Comparison of ENCODE assay signal across 26 cellular contexts in the genomic region with DNA sequence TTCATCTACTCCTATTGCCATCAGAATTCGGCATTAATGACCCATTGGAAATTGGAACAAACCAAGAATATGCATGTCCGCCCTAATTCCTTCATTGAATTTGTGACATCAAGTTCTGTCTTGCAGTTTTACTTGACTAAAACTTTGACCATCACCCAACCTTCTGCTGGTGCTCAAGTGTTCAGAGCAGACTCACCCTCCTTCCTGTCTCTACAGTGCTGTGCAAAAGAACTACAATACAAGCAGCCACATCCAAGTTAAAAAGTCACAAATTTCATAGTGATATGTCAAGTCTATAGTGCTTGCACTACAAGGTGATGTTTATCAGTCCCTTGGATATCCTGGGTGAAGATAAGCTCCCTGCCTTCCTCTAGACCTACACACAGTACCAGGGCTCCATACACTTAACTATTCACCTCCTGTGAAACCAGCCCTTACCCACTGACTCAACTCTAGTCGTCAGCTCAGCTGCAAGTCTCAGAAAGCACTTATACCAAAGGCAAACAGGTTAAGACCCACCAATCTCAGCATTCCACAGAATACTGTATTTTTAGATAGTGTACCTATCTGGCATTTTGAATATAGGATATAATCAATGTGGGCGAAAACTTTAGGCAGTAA. TPM values are rescaled to one million over a fixed set of nuclear protein-coding genes. Genes with fewer than 3 reads are reported as not detected.
DNase-seq lines count a peak whose midpoint lies in the region; ATAC-seq, FAIRE-seq and TF ChIP-seq lines count a peak whose summit lies in the region.
"Had no signal": no experiment of that assay in that cellular context is flagged by ENCODE, and none has a peak within 500 bp of the region (broad histone marks: within the 10 kb centered on the region; RNA-seq: fewer than 3 reads in every experiment).

No MANE protein-coding gene starts in this region.

- H3K27ac ChIP-seq in DND-41 (ENCODE audit: low read length), result no peak overlapping the region
- no peak overlapping the region for H3K27ac ChIP-seq in H1 (ENCODE audit: low read depth, low read length)
- no peak overlapping the region for H3K27ac ChIP-seq in upper lobe of right lung
- H3K27ac ChIP-seq: hepatocyte, SJSA1, testis had no signal

- no peak for TF ChIP-seq RAD21 in H1 (IDR thresholded peaks at IDR 0.05 in 1 of 2, conservative IDR thresholded peaks at IDR 0.05 in 1 of 2; ENCODE audit: low read depth in 2 of 2, low read length in 2 of 2)

- CTCF ChIA-PET in activated CD8-positive, alpha-beta T cell treated with anti-CD3 and anti-CD28 coated beads for 36 hours (lab: Charles Lee), result interaction anchor here (1.0 to 1.4 kb wide), 2 partner anchors 14 to 51 kb away, joined by 3 read pairs; no protein-coding TSS in a partner anchor
- CTCF ChIA-PET in activated CD8-positive, alpha-beta T cell treated with anti-CD3 and anti-CD28 coated beads, Interleukin-2, amount 10 ng/mL, durations not matched to agents 7 days and 5 days (lab: Charles Lee), result interaction anchor here (1.5 to 1.6 kb wide), 2 partner anchors 14 to 51 kb away, joined by 4 to 5 read pairs; no protein-coding TSS in a partner anchor
- CTCF ChIA-PET in WTC11 (lab: Charles Lee) (no interaction called here), H1 (lab: Charles Lee; ENCODE audit: partially characterized antibody) (interaction anchor here (0.7 kb wide), 1 partner anchor 15 kb away, joined by 3 read pairs; no protein-coding TSS in a partner anchor)

- H3K36me3 Mint-ChIP-seq in activated CD8-positive, alpha-beta T cell treated with anti-CD3 and anti-CD28 coated beads for 36 hours (ENCODE audit: low read depth), result peaks cover 73% of the 10 kb centered on the region
- peaks cover 89% of the 10 kb centered on the region for H3K36me3 Mint-ChIP-seq in activated CD8-positive, alpha-beta T cell treated with anti-CD3 and anti-CD28 coated beads, Interleukin-2, amount 10 ng/mL, durations not matched to agents 7 days and 5 days (ENCODE audit: low read depth)
- H3K36me3 Mint-ChIP-seq in WTC11, result peaks cover 88% of the 10 kb centered on the region

- H3K4me2 ChIP-seq in DND-41 (ENCODE audit: insufficient read depth, low read length) (no peak overlapping the region), H1 (ENCODE audit: insufficient read depth in 1 of 2, low read depth in 2 of 2, low read length in 2 of 2) (no peak overlapping the region)
- H3K4me2 ChIP-seq: hepatocyte had no signal

- H3K9me3 ChIP-seq in DND-41 (ENCODE audit: insufficient read depth, low read length, severe bottlenecking), result no peaks in the 10 kb centered on the region
- H3K9me3 ChIP-seq in H1 (ENCODE audit: insufficient read depth in 2 of 2, low read depth in 1 of 2, low read length in 1 of 2), result no peaks in the 10 kb centered on the region
- H3K9me3 ChIP-seq in upper lobe of right lung, result no peaks in the 10 kb centered on the region
- H3K9me3 ChIP-seq: SJSA1, testis had no signal

- H3K4me3 Mint-ChIP-seq in activated CD8-positive, alpha-beta T cell treated with anti-CD3 and anti-CD28 coated beads for 36 hours, result no peak overlapping the region
- no peak overlapping the region for H3K4me3 Mint-ChIP-seq in activated CD8-positive, alpha-beta T cell treated with anti-CD3 and anti-CD28 coated beads, Interleukin-2, amount 10 ng/mL, durations not matched to agents 7 days and 5 days
- H3K4me3 Mint-ChIP-seq in WTC11, result no peak overlapping the region
- H3K4me3 Mint-ChIP-seq: CD14-positive monocyte; naive thymus-derived CD8-positive, alpha-beta T cell; stimulated activated memory B cell treated with anti-CD40 and anti-IgM and Interleukin-4, amounts not matched to agents 10 μg/mL and 1 μg/mL and 100 μg/mL, for 72 hours had no signal

- POLR2A ChIA-PET in activated CD8-positive, alpha-beta T cell treated with anti-CD3 and anti-CD28 coated beads for 36 hours (lab: Charles Lee), result interaction anchor here (1.0 kb wide), 1 partner anchor 12 kb away, joined by 3 read pairs; no protein-coding TSS in a partner anchor
- POLR2A ChIA-PET in activated CD8-positive, alpha-beta T cell treated with anti-CD3 and anti-CD28 coated beads, Interleukin-2, amount 10 ng/mL, durations not matched to agents 7 days and 5 days (lab: Charles Lee), result interaction anchor here (1.1 to 1.2 kb wide), 2 partner anchors 21 to 440 kb away, joined by 3 read pairs; no protein-coding TSS in a partner anchor
- POLR2A ChIA-PET in WTC11 (lab: Charles Lee) (no interaction called here), H1 (lab: Charles Lee; ENCODE audit: partially characterized antibody) (interaction anchor here (1.2 to 7.3 kb wide), 5 partner anchors 8 to 22 kb away, joined by 3 to 65 read pairs (median 3); no protein-coding TSS in a partner anchor)

- no peak overlapping the region for H3K56ac ChIP-seq in H1 (replicated peaks; ENCODE audit: insufficient read length, low read depth, low read length)

- FAIRE-seq in H1 (lab: Jason Lieb, UNC), result no peak
- FAIRE-seq: HTR-8/SVneo had no signal

- H2BK15ac ChIP-seq in H1 (ENCODE audit: low read length), result no peak overlapping the region

- no peak for TF ChIP-seq CTCF in activated CD8-positive, alpha-beta T cell treated with anti-CD3 and anti-CD28 coated beads for 36 hours (IDR thresholded peaks at IDR 0.05)
- TF ChIP-seq CTCF in DND-41 (IDR thresholded peaks at IDR 0.05; ENCODE audit: borderline replicate concordance, extremely low read depth, low read length, poor library complexity, severe bottlenecking), result no peak
- no peak for TF ChIP-seq CTCF in WTC11 (IDR thresholded peaks at IDR 0.05)
- no peak for TF ChIP-seq CTCF in H1 (IDR thresholded peaks at IDR 0.05; ENCODE audit: control extremely low read depth in 1 of 3, insufficient read depth in 1 of 3, low read depth in 1 of 3, low read length in 3 of 3)
- no peak for TF ChIP-seq CTCF in upper lobe of right lung (IDR thresholded peaks at IDR 0.05)

- no peak overlapping the region for H2BK5ac ChIP-seq in H1 (ENCODE audit: low read depth, low read length)

- 91% methylated on average over 4 of the region's 4 CpGs; no CpG with 5 or more reads in 1 of the 2 experiments for WGBS in H1 (ENCODE audit: extremely low coverage in 1 of 2, insufficient coverage in 1 of 2, insufficient read length in 1 of 2, insufficient replicate concordance in 2 of 2, low coverage in 1 of 2, low lambda C conversion rate in 2 of 2, missing lambda C conversion rate in 1 of 2), 2 experiments

- no peak overlapping the region for H2AK5ac ChIP-seq in H1 (ENCODE audit: low read depth, low read length)

- no peaks in the 10 kb centered on the region for H3K9me3 Mint-ChIP-seq in activated CD8-positive, alpha-beta T cell treated with anti-CD3 and anti-CD28 coated beads for 36 hours
- no peaks in the 10 kb centered on the region for H3K9me3 Mint-ChIP-seq in activated CD8-positive, alpha-beta T cell treated with anti-CD3 and anti-CD28 coated beads, Interleukin-2, amount 10 ng/mL, durations not matched to agents 7 days and 5 days (ENCODE audit: insufficient read depth)
- H3K9me3 Mint-ChIP-seq in WTC11, result no peaks in the 10 kb centered on the region
- H3K9me3 Mint-ChIP-seq: CD14-positive monocyte; naive thymus-derived CD8-positive, alpha-beta T cell; stimulated activated memory B cell treated with anti-CD40 and anti-IgM and Interleukin-4, amounts not matched to agents 10 μg/mL and 1 μg/mL and 100 μg/mL, for 72 hours had no signal

- H3K27me3 Mint-ChIP-seq in activated CD8-positive, alpha-beta T cell treated with anti-CD3 and anti-CD28 coated beads for 36 hours, result no peaks in the 10 kb centered on the region
- H3K27me3 Mint-ChIP-seq in activated CD8-positive, alpha-beta T cell treated with anti-CD3 and anti-CD28 coated beads, Interleukin-2, amount 10 ng/mL, durations not matched to agents 7 days and 5 days (ENCODE audit: low read depth), result no peaks in the 10 kb centered on the region
- no peaks in the 10 kb centered on the region for H3K27me3 Mint-ChIP-seq in WTC11 (ENCODE audit: low read depth)
- H3K27me3 Mint-ChIP-seq: naive thymus-derived CD8-positive, alpha-beta T cell; stimulated activated memory B cell treated with anti-CD40 and anti-IgM and Interleukin-4, amounts not matched to agents 10 μg/mL and 1 μg/mL and 100 μg/mL, for 72 hours had no signal

- no peak for DNase-seq in activated CD8-positive, alpha-beta T cell treated with anti-CD3 and anti-CD28 coated beads for 36 hours
- no peak for DNase-seq in activated CD8-positive, alpha-beta T cell treated with anti-CD3 and anti-CD28 coated beads, Interleukin-2, amount 10 ng/mL, durations not matched to agents 7 days and 5 days
- no peak for DNase-seq in DND-41
- no peak for DNase-seq in WTC11 (ENCODE audit: low spot score)
- DNase-seq in H1 (ENCODE audit: low read depth in 1 of 2, low spot score in 2 of 2), result no peak
- DNase-seq in upper lobe of right lung, result no peak
- no peak for DNase-seq in HK-2 (ENCODE audit: unreplicated experiment)
- DNase-seq: 8988T; activated CD4-positive, alpha-beta T cell treated with anti-CD3 and anti-CD28 coated beads, Interleukin-2, amount 50 U/mL, for 48 hours; activated T-cell treated with anti-CD3 and anti-CD28 coated beads for 4 hours; Calu3; DMS79; KBM-7; left cardiac atrium; naive thymus-derived CD8-positive, alpha-beta T cell; NCI-H1092 treated with DMSO at 0.1 percent for 48 hours; NCI-H1694 treated with DMSO at 0.1 percent for 48 hours; RPMI8226; testis had no signal

- no peak for TF ChIP-seq POLR2A in H1 (IDR thresholded peaks at IDR 0.05; ENCODE audit: control extremely low read depth in 1 of 2, low read depth in 2 of 2, low read length in 2 of 2)

- H4K20me1 ChIP-seq in DND-41 (ENCODE audit: insufficient read depth, low read length), result peaks cover 73% of the 10 kb centered on the region
- H4K20me1 ChIP-seq in H1 (replicated peaks in 1 of 2; ENCODE audit: control insufficient read depth in 1 of 2, insufficient read depth in 2 of 2, low read length in 2 of 2), result peaks cover 7 to 33% of the 10 kb centered on the region in 2 experiments

- H2BK120ac ChIP-seq in H1 (replicated peaks; ENCODE audit: low read depth, low read length), result no peak overlapping the region

- H2BK12ac ChIP-seq in H1 (ENCODE audit: low read depth, low read length), result no peak overlapping the region

- H3K18ac ChIP-seq in H1 (ENCODE audit: extremely low read depth, low read length), result no peak overlapping the region

- H3K4me1 ChIP-seq in DND-41 (ENCODE audit: insufficient read depth, low read length) (no peaks in the 10 kb centered on the region), H1 (replicated peaks in 1 of 4; ENCODE audit: control insufficient read depth in 3 of 4, insufficient read depth in 4 of 4, low read length in 3 of 4) (peaks cover 0 to 6% (median 5%) of the 10 kb centered on the region in 4 experiments; a peak in 6 of 7 replicates), upper lobe of right lung (peaks cover 3% of the 10 kb centered on the region)
- H3K4me1 ChIP-seq: SJSA1, testis had no signal

- no peak overlapping the region for H4K5ac ChIP-seq in H1 (ENCODE audit: insufficient read length, low read depth, low read length)

- H3K4ac ChIP-seq in H1 (replicated peaks; ENCODE audit: insufficient read length, low read depth, low read length), result no peak overlapping the region

- no peak overlapping the region for H2BK20ac ChIP-seq in H1 (ENCODE audit: low read length)

- H3K79me2 ChIP-seq in DND-41 (ENCODE audit: insufficient read depth, low read length) (peaks cover 30% of the 10 kb centered on the region; the same call in 1 of the 2 replicates), H1 (ENCODE audit: control insufficient read depth in 1 of 2, insufficient read depth in 2 of 2, low read length in 2 of 2) (peaks cover 0 to 41% of the 10 kb centered on the region in 2 experiments; a peak in 3 of 4 replicates)

- intact Hi-C loops in activated CD8-positive, alpha-beta T cell treated with anti-CD3 and anti-CD28 coated beads for 36 hours (cut with micrococcal nuclease), result no loop called here
- intact Hi-C loops in upper lobe of right lung (cut with DNase I), result no loop called here

- peaks cover 13% of the 10 kb centered on the region for H3K4me1 Mint-ChIP-seq in activated CD8-positive, alpha-beta T cell treated with anti-CD3 and anti-CD28 coated beads for 36 hours (ENCODE audit: low read depth)
- H3K4me1 Mint-ChIP-seq in activated CD8-positive, alpha-beta T cell treated with anti-CD3 and anti-CD28 coated beads, Interleukin-2, amount 10 ng/mL, durations not matched to agents 7 days and 5 days (ENCODE audit: low read depth), result peaks cover 13% of the 10 kb centered on the region
- H3K4me1 Mint-ChIP-seq in WTC11, result peaks cover 26% of the 10 kb centered on the region

- H3K4me3 ChIP-seq in DND-41 (ENCODE audit: low read depth in 1 of 2, low read length in 2 of 2), result no peak overlapping the region
- no peak overlapping the region for H3K4me3 ChIP-seq in H1 (ENCODE audit: extremely low read depth in 1 of 4, insufficient read depth in 2 of 4, low read depth in 3 of 4, low read length in 4 of 4)
- H3K4me3 ChIP-seq in upper lobe of right lung, result no peak overlapping the region
- H3K4me3 ChIP-seq: hepatocyte, lung, SJSA1, testis had no signal

- H3K36me3 ChIP-seq in DND-41 (ENCODE audit: insufficient read depth, low read length) (peaks cover 97% of the 10 kb centered on the region), H1 (ENCODE audit: control insufficient read depth in 2 of 4, insufficient read depth in 4 of 4, low read length in 3 of 4) (peaks cover 53 to 92% (median 82%) of the 10 kb centered on the region in 4 experiments), upper lobe of right lung (peaks cover 91% of the 10 kb centered on the region)

- H4K8ac ChIP-seq in H1 (ENCODE audit: extremely low read depth, insufficient read depth, low read length), result no peak overlapping the region

- H3K14ac ChIP-seq in H1 (ENCODE audit: insufficient read length), result no peak overlapping the region

- no peak overlapping the region for H3K23ac ChIP-seq in H1 (ENCODE audit: insufficient read length)

- H3K27me3 ChIP-seq in DND-41 (ENCODE audit: insufficient read depth, low read length, poor library complexity) (no peaks in the 10 kb centered on the region), H1 (replicated peaks in 1 of 4; ENCODE audit: control insufficient read depth in 3 of 4, extremely low read depth in 1 of 4, insufficient read depth in 3 of 4, low read length in 3 of 4) (no peaks in the 10 kb centered on the region), upper lobe of right lung (no peaks in the 10 kb centered on the region)
- H3K27me3 ChIP-seq: hepatocyte, SJSA1, testis had no signal

- no peak overlapping the region for H2AFZ ChIP-seq in DND-41 (ENCODE audit: low read depth, low read length)
- H2AFZ ChIP-seq in H1 (ENCODE audit: low read length), result no peak overlapping the region
- H2AFZ ChIP-seq: hepatocyte had no signal

- peak overlapping the region; percentile 58 for H3K27ac Mint-ChIP-seq in activated CD8-positive, alpha-beta T cell treated with anti-CD3 and anti-CD28 coated beads for 36 hours
- H3K27ac Mint-ChIP-seq in activated CD8-positive, alpha-beta T cell treated with anti-CD3 and anti-CD28 coated beads, Interleukin-2, amount 10 ng/mL, durations not matched to agents 7 days and 5 days, result no peak overlapping the region
- peak overlapping the region; percentile 27 for H3K27ac Mint-ChIP-seq in WTC11
- H3K27ac Mint-ChIP-seq: stimulated activated memory B cell treated with anti-CD40 and anti-IgM and Interleukin-4, amounts not matched to agents 10 μg/mL and 1 μg/mL and 100 μg/mL, for 72 hours had no signal

- TF ChIP-seq EP300 in H1 (IDR thresholded peaks at IDR 0.05; ENCODE audit: borderline replicate concordance in 1 of 2, low read depth in 2 of 2, low read length in 2 of 2), result no peak

- no peak for ATAC-seq in activated CD8-positive, alpha-beta T cell treated with anti-CD3 and anti-CD28 coated beads for 36 hours
- ATAC-seq in activated CD8-positive, alpha-beta T cell treated with anti-CD3 and anti-CD28 coated beads, Interleukin-2, amount 10 ng/mL, durations not matched to agents 7 days and 5 days, result no peak
- peak; percentile 12; the same call in 1 of the 3 replicates for ATAC-seq in DND-41 (ENCODE audit: insufficient read depth, low read depth)
- ATAC-seq in WTC11, result no peak
- no peak for ATAC-seq in upper lobe of right lung
- ATAC-seq in GM18868 (IDR thresholded peaks at IDR 0.05; ENCODE audit: unreplicated experiment), result no peak
- ATAC-seq: left cardiac atrium; naive thymus-derived CD8-positive, alpha-beta T cell; stimulated activated memory B cell treated with anti-CD40 and anti-IgM and Interleukin-4, amounts not matched to agents 10 μg/mL and 1 μg/mL and 100 μg/mL, for 72 hours had no signal

- H3K23me2 ChIP-seq in H1 (ENCODE audit: low read depth, low read length), result no peaks in the 10 kb centered on the region

- H3K9ac ChIP-seq in DND-41 (ENCODE audit: low read depth, low read length) (no peak overlapping the region), H1 (replicated peaks in 1 of 4; ENCODE audit: extremely low read depth in 1 of 4, low read depth in 3 of 4, low read length in 3 of 4) (no peak overlapping the region)

- no peaks in the 10 kb centered on the region; the same call in 1 of the 2 replicates for H3K79me1 ChIP-seq in H1 (ENCODE audit: low read depth, low read length)

- no peak overlapping the region for H4K91ac ChIP-seq in H1 (replicated peaks; ENCODE audit: insufficient read length, low read length)

RNA-seq across cellular contexts. Expression of a gene that starts 23.6 kb away (rescaled TPM):
- total RNA-seq in activated CD8-positive, alpha-beta T cell treated with anti-CD3 and anti-CD28 coated beads for 36 hours, result 100 to 1,000 TPM; 222 to 249 TPM
- total RNA-seq in activated CD8-positive, alpha-beta T cell treated with anti-CD3 and anti-CD28 coated beads, Interleukin-2, amount 10 ng/mL, durations not matched to agents 7 days and 5 days, result 100 to 1,000 TPM; 168 to 177 TPM
- total RNA-seq in WTC11 (2021) (172 to 192 TPM (median 173 TPM) in 3 replicates), upper lobe of right lung (86.6 TPM)
- total RNA-seq in H1 (2021; fragmentation: NEBNext Ultra II Directional; extraction: Animal tissue kit (Norgen Biotek cat#: 25700)), result 181 and 194 TPM in 2 replicates
- 140 and 155 TPM in 2 replicates for polyA plus RNA-seq in H1 (2011; rRNA removed)
- polyA plus RNA-seq in H1 (2011; cell fraction: cytosol; rRNA removed), result 179 TPM
- 236 TPM for polyA plus RNA-seq in H1 (2011; cell fraction: nucleus; rRNA removed)
- polyA plus RNA-seq in H1 (2012, experiment 1 of 2), result 129 to 235 TPM (median 148 TPM) in 4 replicates
- 34.5 TPM for polyA plus RNA-seq in H1 (2012, experiment 2 of 2)
- polyA plus RNA-seq in H1 (2013, experiment 1 of 2), result 213 TPM
- polyA plus RNA-seq in H1 (2013, experiment 2 of 2), result 198 TPM
- 163 and 196 TPM in 2 replicates for polyA minus RNA-seq in H1 (2011; rRNA and poly(A)+ RNA removed)
- 156 TPM for polyA minus RNA-seq in H1 (2011; cell fraction: cytosol; rRNA and poly(A)+ RNA removed)
- polyA minus RNA-seq in H1 (2011; cell fraction: nucleus; rRNA and poly(A)+ RNA removed), result 471 TPM

RNA-seq across cellular contexts. Expression of a gene that starts 23.9 kb away (rescaled TPM):
- total RNA-seq in activated CD8-positive, alpha-beta T cell treated with anti-CD3 and anti-CD28 coated beads for 36 hours, result 10 to 100 TPM; 28.2 to 30.5 TPM
- 10 to 100 TPM; 39.4 to 46.9 TPM for total RNA-seq in activated CD8-positive, alpha-beta T cell treated with anti-CD3 and anti-CD28 coated beads, Interleukin-2, amount 10 ng/mL, durations not matched to agents 7 days and 5 days
- 55.0 to 59.2 TPM (median 56.0 TPM) in 3 replicates for total RNA-seq in WTC11 (2021)
- total RNA-seq in H1 (2021; fragmentation: NEBNext Ultra II Directional; extraction: Animal tissue kit (Norgen Biotek cat#: 25700)), result 56.3 and 59.0 TPM in 2 replicates
- polyA plus RNA-seq in H1 (2011; rRNA removed), result 13.7 and 27.7 TPM in 2 replicates
- 26.3 TPM for polyA plus RNA-seq in H1 (2011; cell fraction: cytosol; rRNA removed)
- polyA plus RNA-seq in H1 (2011; cell fraction: nucleus; rRNA removed), result 10.6 TPM
- 41.6 to 71.7 TPM (median 46.4 TPM) in 4 replicates for polyA plus RNA-seq in H1 (2012, experiment 1 of 2)
- 8.8 TPM for polyA plus RNA-seq in H1 (2012, experiment 2 of 2)
- polyA plus RNA-seq in H1 (2013, experiment 1 of 2), result 34.4 TPM
- 35.2 TPM for polyA plus RNA-seq in H1 (2013, experiment 2 of 2)
- 29.0 and 31.2 TPM in 2 replicates for polyA minus RNA-seq in H1 (2011; rRNA and poly(A)+ RNA removed)
- polyA minus RNA-seq in H1 (2011; cell fraction: cytosol; rRNA and poly(A)+ RNA removed), result 36.3 TPM
- polyA minus RNA-seq in H1 (2011; cell fraction: nucleus; rRNA and poly(A)+ RNA removed), result 31.8 TPM
- 10.2 TPM for total RNA-seq in upper lobe of right lung
